8 cellular contexts compared by ENCODE assay signal in the genomic region with DNA sequence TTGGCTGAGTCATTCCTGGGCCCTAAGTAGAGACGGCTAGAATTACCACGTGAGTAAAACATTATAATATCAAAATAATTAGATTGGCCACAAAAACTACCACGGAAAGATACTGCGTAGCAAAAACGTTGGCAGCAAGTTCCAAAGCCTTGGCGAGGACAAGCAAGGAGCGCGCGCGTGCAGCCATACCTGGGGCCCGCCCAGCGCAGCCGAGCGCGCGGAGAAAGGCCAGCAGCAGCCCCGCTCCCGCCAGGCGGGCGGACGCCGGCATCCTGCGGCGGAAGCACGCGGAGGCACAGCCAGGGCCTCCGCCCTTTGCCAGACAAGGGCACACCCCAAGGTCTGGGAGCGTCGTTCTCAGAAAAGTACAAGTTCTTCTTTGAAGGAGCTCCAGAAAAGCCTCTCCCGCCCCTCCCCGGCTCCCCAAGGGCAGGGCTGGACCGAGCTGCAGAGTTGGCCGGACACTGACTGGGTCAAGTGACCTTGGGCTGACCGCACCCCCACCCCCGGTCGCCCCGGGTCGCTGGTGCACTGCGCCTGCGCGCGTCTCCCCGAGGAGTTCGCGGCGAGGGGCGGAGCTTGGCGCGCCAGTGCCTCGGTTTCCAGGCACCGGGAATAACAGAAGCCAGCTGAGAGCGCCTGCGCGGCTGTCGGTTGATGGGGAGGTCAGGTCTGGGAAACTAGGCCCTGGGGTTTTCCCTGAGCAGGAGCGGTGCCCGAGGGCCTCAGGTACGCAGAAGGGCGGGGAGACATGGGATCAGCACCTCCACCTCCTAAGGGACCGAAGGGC. TPM values are rescaled to one million over a fixed set of nuclear protein-coding genes. Genes with fewer than 3 reads are reported as not detected.
DNase-seq lines count a peak whose midpoint lies in the region; ATAC-seq and TF ChIP-seq lines count a peak whose summit lies in the region.

Gene ZC2HC1C (plus strand): TSS at position 621 of the 790 bp plus-strand sequence. CDS start 933 bp downstream, outside the sequence.

- peak; percentile 4 to 11 for TF ChIP-seq RAD21 in liver (IDR thresholded peaks at IDR 0.05)

- H3K9me3 ChIP-seq in duodenal mucosa (ENCODE audit: control insufficient read depth in 1 of 2, low read length in 2 of 2), result no peaks in the 10 kb centered on the region
- no peaks in the 10 kb centered on the region for H3K9me3 ChIP-seq in liver (ENCODE audit: control insufficient read depth in 4 of 4, low read length in 3 of 4)

- no peaks in the 10 kb centered on the region for H3K36me3 ChIP-seq in duodenal mucosa (ENCODE audit: control insufficient read depth in 1 of 2, insufficient read depth in 2 of 2, low read length in 2 of 2)
- H3K36me3 ChIP-seq in liver (ENCODE audit: control insufficient read depth in 4 of 4, insufficient read depth in 3 of 4, low read depth in 1 of 4, low read length in 3 of 4), result no peaks in the 10 kb centered on the region

- peak; percentile 59 for ATAC-seq in HG03135 (IDR thresholded peaks at IDR 0.05; ENCODE audit: unreplicated experiment)

- peaks cover 11 to 21% of the 10 kb centered on the region in 2 donors for H3K4me1 ChIP-seq in duodenal mucosa (ENCODE audit: control insufficient read depth in 1 of 2, insufficient read depth in 2 of 2, low read length in 2 of 2)
- peaks cover 0 to 21% (median 9%) of the 10 kb centered on the region in 4 donors for H3K4me1 ChIP-seq in liver (ENCODE audit: control insufficient read depth in 4 of 4, insufficient read depth in 4 of 4, low read length in 3 of 4)

- H3K27ac ChIP-seq in duodenal mucosa (ENCODE audit: low read depth, low read length), result peak within 1 kb of the TSS; percentile 83
- peak within 1 kb of the TSS; percentile 87 to 96 for H3K27ac ChIP-seq in liver (ENCODE audit: low read depth in 1 of 2, low read length in 2 of 2)

- WGBS in liver, result under 1% methylated on average over 60 of the region's 60 CpGs

- TF ChIP-seq CTCF in liver (IDR thresholded peaks at IDR 0.05; ENCODE audit: low read depth, low read length, missing input control), result no peak

- peak; percentile 59 for DNase-seq in SIG-M5 treated with dmso at 0.1 percent for 504 hours (lab: John Stamatoyannopoulos, UW; ENCODE audit: unreplicated experiment)
- no peak for DNase-seq in SIG-M5 (lab: John Stamatoyannopoulos, UW)
- DNase-seq in NCI-H345 treated with DMSO at 0.1 percent for 48 hours (lab: John Stamatoyannopoulos, UW; ENCODE audit: unreplicated experiment), result peak; percentile 86
- DNase-seq in activated CD4-positive, alpha-beta T cell treated with anti-CD3 and anti-CD28 coated beads, Interleukin-2, amount 50 U/mL, for 24 hours (ENCODE audit: low read depth in 1 of 2, low spot score in 1 of 2), result peak; percentile 38 to 52
- DNase-seq in stimulated activated CD4-positive, alpha-beta T cell treated with anti-CD3 and anti-CD28 coated beads, Interleukin-4, amount 100 ng/mL, for 1 hour, result peak; percentile 64

- H3K9ac ChIP-seq in duodenal mucosa (ENCODE audit: low read depth in 1 of 2, low read length in 2 of 2) (peak within 1 kb of the TSS; percentile 61 to 71), liver (ENCODE audit: low read depth in 1 of 2, low read length in 2 of 2) (peak within 1 kb of the TSS; percentile 40 to 91)

- H3K27me3 ChIP-seq in duodenal mucosa (ENCODE audit: control insufficient read depth in 1 of 2, insufficient read depth in 2 of 2, low read length in 2 of 2) (no peaks in the 10 kb centered on the region), liver (ENCODE audit: control insufficient read depth in 4 of 4, insufficient read depth in 4 of 4, low read length in 3 of 4) (no peaks in the 10 kb centered on the region)

- H3K4me3 ChIP-seq in duodenal mucosa (ENCODE audit: low read depth in 1 of 2, low read length in 2 of 2) (peak within 1 kb of the TSS; percentile 71 to 72), liver (ENCODE audit: low read depth in 1 of 3, low read length in 3 of 3) (peak within 1 kb of the TSS; percentile 37 to 88 (median 73))

TF ChIP-seq in liver, 16 proteins besides CTCF, POLR2A, EP300 and RAD21:
- TF ChIP-seq SP1 (IDR thresholded peaks at IDR 0.05) (peak; percentile 81), FOXA1 (IDR thresholded peaks at IDR 0.05) (no peak), TAF1 (conservative IDR thresholded peaks at IDR 0.05) (no peak), YY1 (IDR thresholded peaks at IDR 0.05) (peak; percentile 65), HNF4A (conservative IDR thresholded peaks at IDR 0.05) (peak in 1 of 2 donors; percentile 70), HNF4G (IDR thresholded peaks at IDR 0.05) (no peak), FOXA2 (IDR thresholded peaks at IDR 0.05) (no peak), RXRA (IDR thresholded peaks at IDR 0.05) (peak; percentile 76 to 85), ATF3 (IDR thresholded peaks at IDR 0.05) (no peak), JUND (IDR thresholded peaks at IDR 0.05) (peak in 1 of 2 donors; percentile 7), NR2F2 (IDR thresholded peaks at IDR 0.05) (peak; percentile 90), MAX (IDR thresholded peaks at IDR 0.05) (no peak), GABPA (IDR thresholded peaks at IDR 0.05 in 1 of 2, conservative IDR thresholded peaks at IDR 0.05 in 1 of 2) (peak in 1 of 2 donors; percentile 62), EGR1 (IDR thresholded peaks at IDR 0.05; ENCODE audit: low read depth in 2 of 2) (peak in 1 of 2 donors; percentile 24)
- TF ChIP-seq, protein P1, sequence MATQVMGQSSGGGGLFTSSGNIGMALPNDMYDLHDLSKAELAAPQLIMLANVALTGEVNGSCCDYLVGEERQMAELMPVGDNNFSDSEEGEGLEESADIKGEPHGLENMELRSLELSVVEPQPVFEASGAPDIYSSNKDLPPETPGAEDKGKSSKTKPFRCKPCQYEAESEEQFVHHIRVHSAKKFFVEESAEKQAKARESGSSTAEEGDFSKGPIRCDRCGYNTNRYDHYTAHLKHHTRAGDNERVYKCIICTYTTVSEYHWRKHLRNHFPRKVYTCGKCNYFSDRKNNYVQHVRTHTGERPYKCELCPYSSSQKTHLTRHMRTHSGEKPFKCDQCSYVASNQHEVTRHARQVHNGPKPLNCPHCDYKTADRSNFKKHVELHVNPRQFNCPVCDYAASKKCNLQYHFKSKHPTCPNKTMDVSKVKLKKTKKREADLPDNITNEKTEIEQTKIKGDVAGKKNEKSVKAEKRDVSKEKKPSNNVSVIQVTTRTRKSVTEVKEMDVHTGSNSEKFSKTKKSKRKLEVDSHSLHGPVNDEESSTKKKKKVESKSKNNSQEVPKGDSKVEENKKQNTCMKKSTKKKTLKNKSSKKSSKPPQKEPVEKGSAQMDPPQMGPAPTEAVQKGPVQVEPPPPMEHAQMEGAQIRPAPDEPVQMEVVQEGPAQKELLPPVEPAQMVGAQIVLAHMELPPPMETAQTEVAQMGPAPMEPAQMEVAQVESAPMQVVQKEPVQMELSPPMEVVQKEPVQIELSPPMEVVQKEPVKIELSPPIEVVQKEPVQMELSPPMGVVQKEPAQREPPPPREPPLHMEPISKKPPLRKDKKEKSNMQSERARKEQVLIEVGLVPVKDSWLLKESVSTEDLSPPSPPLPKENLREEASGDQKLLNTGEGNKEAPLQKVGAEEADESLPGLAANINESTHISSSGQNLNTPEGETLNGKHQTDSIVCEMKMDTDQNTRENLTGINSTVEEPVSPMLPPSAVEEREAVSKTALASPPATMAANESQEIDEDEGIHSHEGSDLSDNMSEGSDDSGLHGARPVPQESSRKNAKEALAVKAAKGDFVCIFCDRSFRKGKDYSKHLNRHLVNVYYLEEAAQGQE (IDR thresholded peaks at IDR 0.05), result peak; percentile 79
- TF ChIP-seq, protein P2, sequence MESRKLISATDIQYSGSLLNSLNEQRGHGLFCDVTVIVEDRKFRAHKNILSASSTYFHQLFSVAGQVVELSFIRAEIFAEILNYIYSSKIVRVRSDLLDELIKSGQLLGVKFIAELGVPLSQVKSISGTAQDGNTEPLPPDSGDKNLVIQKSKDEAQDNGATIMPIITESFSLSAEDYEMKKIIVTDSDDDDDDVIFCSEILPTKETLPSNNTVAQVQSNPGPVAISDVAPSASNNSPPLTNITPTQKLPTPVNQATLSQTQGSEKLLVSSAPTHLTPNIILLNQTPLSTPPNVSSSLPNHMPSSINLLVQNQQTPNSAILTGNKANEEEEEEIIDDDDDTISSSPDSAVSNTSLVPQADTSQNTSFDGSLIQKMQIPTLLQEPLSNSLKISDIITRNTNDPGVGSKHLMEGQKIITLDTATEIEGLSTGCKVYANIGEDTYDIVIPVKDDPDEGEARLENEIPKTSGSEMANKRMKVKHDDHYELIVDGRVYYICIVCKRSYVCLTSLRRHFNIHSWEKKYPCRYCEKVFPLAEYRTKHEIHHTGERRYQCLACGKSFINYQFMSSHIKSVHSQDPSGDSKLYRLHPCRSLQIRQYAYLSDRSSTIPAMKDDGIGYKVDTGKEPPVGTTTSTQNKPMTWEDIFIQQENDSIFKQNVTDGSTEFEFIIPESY (IDR thresholded peaks at IDR 0.05), result no peak

RNA-seq across cellular contexts. Expression of gene ZC2HC1C, which starts in this region (rescaled TPM):
- total RNA-seq in liver, result 1 to 10 TPM in 1 of 2 donors, under 1 TPM in 1; 0.56 to 5.9 TPM
- 1 to 10 TPM; 3.4 to 3.6 TPM for polyA plus RNA-seq in liver
